ENCODE assay signal across 12 cellular contexts in genomic region chr6:34357937-34358336, GRCh38.
"Had no signal": no experiment of that assay in that cellular context is flagged by ENCODE, and none has a peak within 500 bp of the region (broad histone marks: within the 10 kb centered on the region; RNA-seq: fewer than 3 reads in every experiment).

No MANE protein-coding gene starts in this region.

- H3K9me3 ChIP-seq: colonic mucosa, esophagus squamous epithelium, neutrophil, ovary had no signal

- H3K27ac ChIP-seq: colonic mucosa, esophagus squamous epithelium, neutrophil, ovary had no signal

- H3K4me1 ChIP-seq: colonic mucosa had no signal

- H3K4me3 ChIP-seq: colonic mucosa, esophagus squamous epithelium, ovary, smooth muscle cell had no signal

- H3K27me3 ChIP-seq: colonic mucosa, esophagus squamous epithelium, neutrophil, ovary had no signal

- DNase-seq: colonic mucosa; esophagus squamous epithelium; kidney; left colon; mesendoderm; naive B cell; stimulated activated CD4-positive, alpha-beta T cell treated with anti-CD3 and anti-CD28 coated beads, Interleukin-2, amount 100 ng/mL, for 48 hours; stimulated activated naive CD4-positive, alpha-beta T cell treated with Interleukin-2 at 50 U/mL for 16 hours; trophoblast cell had no signal

- H3K36me3 ChIP-seq: colonic mucosa, esophagus squamous epithelium, neutrophil, ovary had no signal

- ATAC-seq: left colon had no signal
